In the genomic region with DNA sequence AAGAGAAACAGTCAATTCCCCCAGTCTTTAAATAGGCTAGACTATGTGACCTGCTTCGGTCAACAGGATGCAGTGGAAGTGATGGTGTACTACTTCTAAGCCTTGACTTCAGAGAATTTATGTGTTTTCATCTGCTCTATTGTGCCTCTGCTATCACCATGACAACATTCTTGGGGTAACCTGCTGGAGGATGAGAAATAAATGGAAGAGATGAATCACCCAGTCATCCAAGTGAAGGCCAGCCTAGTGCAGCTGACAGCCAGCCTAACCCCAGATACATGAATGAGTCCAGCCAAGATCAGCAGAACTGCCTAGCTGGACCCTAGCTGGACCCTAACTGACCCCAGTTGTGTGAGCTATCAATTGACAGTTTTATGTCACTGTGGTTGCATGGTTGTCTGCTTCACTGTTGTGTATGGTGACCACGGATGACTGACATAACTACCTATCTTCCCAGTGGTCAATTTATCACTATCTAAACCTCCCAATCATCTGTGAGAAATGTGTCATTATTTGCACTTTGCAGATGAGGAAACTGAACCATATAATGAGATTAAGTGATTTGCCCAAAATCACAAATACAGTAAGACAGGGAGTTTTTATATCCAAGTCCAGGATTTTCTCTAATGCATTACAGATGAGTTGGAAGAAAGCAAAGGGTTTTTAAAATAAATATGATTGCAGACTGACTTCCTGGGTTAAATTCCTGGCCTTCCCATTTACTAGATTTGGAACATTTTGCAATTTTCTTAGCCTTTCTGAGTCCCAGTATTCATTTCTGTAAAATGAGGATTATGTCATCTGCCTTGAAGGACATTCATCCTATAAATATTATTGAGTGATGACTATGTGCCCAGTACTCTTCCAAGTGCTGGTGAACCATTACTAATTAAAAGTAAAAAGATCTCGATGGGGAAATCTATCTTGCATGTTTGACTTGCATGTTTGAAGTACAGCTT, we compare ENCODE assay signal across 13 cellular contexts.
A peak's percentile ranks its signal among the peaks of the same experiment; 100 is the strongest.
DNase-seq lines count a peak whose midpoint lies in the region.
"Had no signal": no experiment of that assay in that cellular context is flagged by ENCODE, and none has a peak within 500 bp of the region (broad histone marks: within the 10 kb centered on the region; RNA-seq: fewer than 3 reads in every experiment).

No MANE protein-coding gene starts in this region.

- no peak overlapping the region for H2BK15ac ChIP-seq in neuronal stem cell (ENCODE audit: low read length)

- H3K9ac ChIP-seq in neuronal stem cell (ENCODE audit: low read depth, low read length, poor library complexity) (no peak overlapping the region), trophoblast cell (ENCODE audit: low read length) (no peak overlapping the region)

- WGBS in neuronal stem cell (ENCODE audit: extremely low coverage in 2 of 2, insufficient read length in 2 of 2, insufficient replicate concordance in 1 of 2), 2 donors = no CpG with 5 or more reads among the region's 3 CpGs
- no CpG with 5 or more reads among the region's 3 CpGs for WGBS in trophoblast cell (ENCODE audit: extremely low coverage, insufficient coverage, insufficient read length)

- H2AK5ac ChIP-seq in neuronal stem cell (ENCODE audit: low read depth, low read length) (no peak overlapping the region), trophoblast cell (ENCODE audit: low read length) (no peak overlapping the region)

- H4K8ac ChIP-seq in neuronal stem cell (ENCODE audit: low read depth, low read length) = no peak overlapping the region
- no peak overlapping the region for H4K8ac ChIP-seq in trophoblast cell (ENCODE audit: low read depth, low read length)

- peak overlapping the region; percentile 4 for H3K14ac ChIP-seq in neuronal stem cell (ENCODE audit: low read length)
- H3K14ac ChIP-seq in trophoblast cell (ENCODE audit: low read length) = no peak overlapping the region

- H3K4me3 ChIP-seq in neuronal stem cell (ENCODE audit: low read length in 2 of 2) (no peak overlapping the region), trophoblast cell (ENCODE audit: low read depth, low read length) (no peak overlapping the region)

- DNase-seq in AG20443 (ENCODE audit: low spot score) (peak; percentile 76), NCI-H226 (peak; percentile 58), epithelial cell of prostate (ENCODE audit: low read depth, low spot score) (peak; percentile 6), neuronal stem cell (ENCODE audit: low spot score) (no peak), trophoblast cell (no peak), NCI-H1436 treated with DMSO at 0.1 percent for 48 hours (lab: John Stamatoyannopoulos, UW) (no peak)
- DNase-seq in stimulated activated CD4-positive, alpha-beta T cell treated with anti-CD3 and anti-CD28 coated beads, Interleukin-1b, Interleukin-23, amount 100 ng/mL, for 48 hours = no peak
- DNase-seq in stimulated activated CD4-positive, alpha-beta T cell treated with anti-CD3 and anti-CD28 coated beads, Interleukin-2, amount 100 ng/mL, for 48 hours = no peak
- DNase-seq: activated CD4-positive, CD25-positive, alpha-beta regulatory T cell; activated naive CD4-positive, alpha-beta T cell; midbrain; NCI-H1436; stimulated activated CD4-positive, alpha-beta T cell treated with anti-CD3 and anti-CD28 coated beads, Interleukin-15, amount 100 ng/mL, for 24 hours had no signal

- no peak overlapping the region for H4K91ac ChIP-seq in neuronal stem cell (ENCODE audit: low read depth, low read length, poor library complexity)
- no peak overlapping the region for H4K91ac ChIP-seq in trophoblast cell (ENCODE audit: low read depth, low read length)

- H3K27ac ChIP-seq in epithelial cell of prostate (no peak overlapping the region), neuronal stem cell (replicated peaks; ENCODE audit: low read length) (no peak overlapping the region), trophoblast cell (ENCODE audit: low read depth, low read length) (no peak overlapping the region)

- H3K18ac ChIP-seq in neuronal stem cell (ENCODE audit: low read length) (peak overlapping the region; percentile 53), trophoblast cell (ENCODE audit: low read length) (no peak overlapping the region)

- H2BK5ac ChIP-seq in neuronal stem cell (ENCODE audit: low read length) (no peak overlapping the region), trophoblast cell (ENCODE audit: low read depth, low read length, poor library complexity) (no peak overlapping the region)

- H3K79me1 ChIP-seq in neuronal stem cell (ENCODE audit: low read depth, low read length) (no peaks in the 10 kb centered on the region), trophoblast cell (ENCODE audit: low read length) (no peaks in the 10 kb centered on the region)

- H2BK120ac ChIP-seq in neuronal stem cell (ENCODE audit: low read depth, low read length) (no peak overlapping the region), trophoblast cell (ENCODE audit: insufficient read depth, low read length, poor library complexity) (no peak overlapping the region)

- no peak overlapping the region for H4K12ac ChIP-seq in trophoblast cell (ENCODE audit: low read depth, low read length)

- H2BK12ac ChIP-seq in neuronal stem cell (ENCODE audit: low read length) (no peak overlapping the region), trophoblast cell (ENCODE audit: low read length) (no peak overlapping the region)

- no peak overlapping the region for H3K4ac ChIP-seq in neuronal stem cell (ENCODE audit: low read length)
- H3K4ac ChIP-seq in trophoblast cell (ENCODE audit: low read depth, low read length) = no peak overlapping the region

- no peaks in the 10 kb centered on the region for H3K27me3 ChIP-seq in neuronal stem cell (ENCODE audit: control insufficient read depth in 3 of 3, insufficient read depth in 3 of 3, low read depth in 1 of 3, low read length in 3 of 3)
- no peaks in the 10 kb centered on the region for H3K27me3 ChIP-seq in trophoblast cell (ENCODE audit: insufficient read depth, low read length)

- H3K4me1 ChIP-seq in neuronal stem cell (ENCODE audit: control insufficient read depth in 2 of 2, insufficient read depth in 1 of 2, low read depth in 1 of 2, low read length in 2 of 2) = peaks cover 0 to 8% of the 10 kb centered on the region in 2 donors
- no peaks in the 10 kb centered on the region for H3K4me1 ChIP-seq in trophoblast cell (ENCODE audit: control insufficient read depth in 1 of 2, insufficient read depth in 2 of 2, low read length in 2 of 2)

- H3K9me3 ChIP-seq in neuronal stem cell (replicated peaks in 1 of 2; ENCODE audit: control insufficient read depth in 2 of 2, insufficient read depth in 1 of 2, low read depth in 1 of 2, low read length in 2 of 2) (peaks cover 0 to 3% of the 10 kb centered on the region in 2 donors), trophoblast cell (ENCODE audit: insufficient read depth, low read depth, low read length) (peaks cover 2% of the 10 kb centered on the region)

- H3K36me3 ChIP-seq in neuronal stem cell (replicated peaks in 1 of 2; ENCODE audit: control insufficient read depth in 2 of 2, insufficient read depth in 2 of 2, low read length in 2 of 2) (no peaks in the 10 kb centered on the region), trophoblast cell (ENCODE audit: control insufficient read depth in 1 of 2, insufficient read depth in 2 of 2, low read length in 2 of 2) (no peaks in the 10 kb centered on the region)

- H3K79me2 ChIP-seq in trophoblast cell (ENCODE audit: control insufficient read depth, insufficient read depth, low read length, poor library complexity) = peaks cover 1% of the 10 kb centered on the region

- H2AFZ ChIP-seq in neuronal stem cell (ENCODE audit: low read length) (no peak overlapping the region), trophoblast cell (ENCODE audit: insufficient read depth, low read length, poor library complexity) (no peak overlapping the region)

- H3K4me2 ChIP-seq in neuronal stem cell (ENCODE audit: insufficient read depth, low read length, poor library complexity, severe bottlenecking) (no peak overlapping the region), trophoblast cell (ENCODE audit: low read length) (no peak overlapping the region)

- H3K23ac ChIP-seq in neuronal stem cell (ENCODE audit: low read depth, low read length, poor library complexity) (no peak overlapping the region), trophoblast cell (ENCODE audit: low read length) (no peak overlapping the region)

Comparison
In these comparisons a context has a peak if more than half of its experiments do, and no peak if none do; other contexts are left out.
1. DNase-seq: peak in AG20443 (single experiment), NCI-H226 (single experiment) and epithelial cell of prostate (single experiment); none in neuronal stem cell (single experiment), stimulated activated CD4-positive, alpha-beta T cell treated with anti-CD3 and anti-CD28 coated beads, Interleukin-1b, Interleukin-23, amount 100 ng/mL, for 48 hours (single experiment), trophoblast cell (0 of 2), NCI-H1436 treated with DMSO at 0.1 percent for 48 hours (single experiment) and stimulated activated CD4-positive, alpha-beta T cell treated with anti-CD3 and anti-CD28 coated beads, Interleukin-2, amount 100 ng/mL, for 48 hours (0 of 2).